Comparison of ENCODE assay signal across 10 cellular contexts in genomic region chrX:22135171-22135711, GRCh38.
DNase-seq lines count a peak whose midpoint lies in the region; ATAC-seq, FAIRE-seq and TF ChIP-seq lines count a peak whose summit lies in the region.
"Had no signal": no experiment of that assay in that cellular context is flagged by ENCODE, and none has a peak within 500 bp of the region (broad histone marks: within the 10 kb centered on the region; RNA-seq: fewer than 3 reads in every experiment).

No MANE protein-coding gene starts in this region.

- peak; percentile 89 for ATAC-seq in left ventricle myocardium superior
- ATAC-seq in GM21737 (IDR thresholded peaks at IDR 0.05; ENCODE audit: unreplicated experiment) = no peak
- ATAC-seq: activated T-cell treated with anti-CD3 and anti-CD28 coated beads, Interleukin-2, amount 50 U/mL, for 4 hours had no signal

- H3K4me1 Mint-ChIP-seq in type B pancreatic cell (ENCODE audit: unreplicated experiment) = peaks cover 22% of the 10 kb centered on the region

- H3K9me3 ChIP-seq in adipocyte (ENCODE audit: control insufficient read depth, low read length) = no peaks in the 10 kb centered on the region
- H3K9me3 ChIP-seq: tibial nerve had no signal

- no peaks in the 10 kb centered on the region for H3K36me3 ChIP-seq in adipocyte (ENCODE audit: control insufficient read depth, insufficient read depth, low read length, severe bottlenecking)
- H3K36me3 ChIP-seq: tibial nerve had no signal

- H3K4me1 ChIP-seq in adipocyte (ENCODE audit: control insufficient read depth, insufficient read depth, low read length) = peaks cover 18% of the 10 kb centered on the region

- no peak for TF ChIP-seq CTCF in type B pancreatic cell (conservative IDR thresholded peaks at IDR 0.05)

- intact Hi-C loops in left ventricle myocardium superior (cut with micrococcal nuclease) = no loop called here

- no peak overlapping the region for H3K9ac ChIP-seq in adipocyte (ENCODE audit: low read length)

- no peak for FAIRE-seq in GM12891 (lab: Jason Lieb, UNC)

- H3K4me3 Mint-ChIP-seq in type B pancreatic cell = peak overlapping the region; percentile 67

- DNase-seq in NCI-H748 (lab: John Stamatoyannopoulos, UW; ENCODE audit: unreplicated experiment) (peak; percentile 29), NCI-H748 treated with DMSO at 0.1 percent for 48 hours (lab: John Stamatoyannopoulos, UW) (no peak), adipocyte (ENCODE audit: low read depth) (peak; percentile 53), left ventricle myocardium superior (peak; percentile 21), type B pancreatic cell (ENCODE audit: extremely low spot score, unreplicated experiment) (no peak), GM12891 (ENCODE audit: insufficient read length, low spot score) (no peak), dedifferentiated amniotic fluid mesenchymal stem cell (ENCODE audit: extremely low spot score) (no peak)
- DNase-seq: activated T-cell treated with anti-CD3 and anti-CD28 coated beads, Interleukin-2, amount 50 U/mL, for 4 hours had no signal

- H3K27ac Mint-ChIP-seq in type B pancreatic cell = peak overlapping the region; percentile 97

- no peaks in the 10 kb centered on the region for H3K9me3 Mint-ChIP-seq in type B pancreatic cell
- H3K9me3 Mint-ChIP-seq: activated T-cell treated with anti-CD3 and anti-CD28 coated beads, Interleukin-2, amount 50 U/mL, for 4 hours had no signal

- H3K27me3 Mint-ChIP-seq in type B pancreatic cell = no peaks in the 10 kb centered on the region

- no peak for TF ChIP-seq POLR2A in GM12891 (IDR thresholded peaks at IDR 0.05; ENCODE audit: low read depth, low read length)

- no peak overlapping the region for H3K4me3 ChIP-seq in adipocyte (ENCODE audit: low read length)
- H3K4me3 ChIP-seq: tibial nerve had no signal

- H3K27me3 ChIP-seq in adipocyte (replicated peaks; ENCODE audit: control insufficient read depth, insufficient read depth, low read length) = no peaks in the 10 kb centered on the region
- H3K27me3 ChIP-seq: tibial nerve had no signal

- H3K36me3 Mint-ChIP-seq in type B pancreatic cell = no peaks in the 10 kb centered on the region

TF ChIP-seq in GM12891, 5 proteins besides CTCF, POLR2A, EP300 and RAD21:
- TF ChIP-seq POU2F2 (IDR thresholded peaks at IDR 0.05; ENCODE audit: low read depth, low read length) = no peak
- no peak for TF ChIP-seq POLR2AphosphoS5 (IDR thresholded peaks at IDR 0.05; ENCODE audit: low read depth, low read length)
- TF ChIP-seq PAX5 (IDR thresholded peaks at IDR 0.05; ENCODE audit: insufficient read depth, low read length, severe bottlenecking) = no peak
- TF ChIP-seq SPI1 (IDR thresholded peaks at IDR 0.05; ENCODE audit: low read depth, low read length) = no peak
- TF ChIP-seq TAF1 (IDR thresholded peaks at IDR 0.05; ENCODE audit: low read depth, low read length) = no peak

Comparison
In these comparisons a context has a peak if more than half of its experiments do, and no peak if none do; other contexts are left out.
1. DNase-seq: peak in NCI-H748 (single experiment), adipocyte (single experiment) and left ventricle myocardium superior (single experiment); none in NCI-H748 treated with DMSO at 0.1 percent for 48 hours (single experiment), type B pancreatic cell (single experiment), GM12891 (single experiment) and dedifferentiated amniotic fluid mesenchymal stem cell (single experiment).